8 cellular contexts compared by ENCODE assay signal in the genomic region with DNA sequence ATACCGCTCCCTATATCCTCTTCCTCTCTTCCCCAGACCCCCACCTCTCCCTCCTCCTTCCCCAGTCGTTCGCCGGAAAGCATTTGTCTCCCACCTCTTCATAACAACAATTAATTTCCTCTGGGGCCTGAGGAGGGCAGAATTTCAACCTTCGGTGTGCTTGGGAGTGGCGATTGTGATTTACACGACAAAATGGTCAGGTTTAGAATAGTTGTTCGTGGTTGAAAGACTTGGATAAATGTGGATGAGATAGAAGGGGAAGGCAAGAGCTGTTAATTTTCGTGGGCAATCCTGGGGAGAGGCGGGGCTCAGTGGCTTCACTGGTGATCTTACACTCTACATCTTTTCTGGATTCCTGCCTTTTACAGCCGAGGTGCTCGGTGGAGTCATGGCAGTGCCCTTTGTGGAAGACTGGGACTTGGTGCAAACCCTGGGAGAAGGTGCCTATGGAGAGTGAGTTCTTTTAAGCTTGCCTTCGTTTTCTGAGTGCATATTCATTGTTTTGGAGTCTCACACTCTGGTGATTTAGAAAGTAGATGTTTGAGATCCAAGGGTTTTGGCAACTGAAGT. TPM values are rescaled to one million over a fixed set of nuclear protein-coding genes. Genes with fewer than 3 reads are reported as not detected.
DNase-seq lines count a peak whose midpoint lies in the region; ATAC-seq and TF ChIP-seq lines count a peak whose summit lies in the region.

No MANE protein-coding gene starts in this region.

- H3K36me3 Mint-ChIP-seq in activated T-helper 1 cell treated with anti-CD3 and anti-CD28 coated beads, Interleukin-12 subunit alpha, Interleukin-12 subunit beta, Interleukin-2, Interleukin-4 antibody, amounts not matched to agents 30 ng/mL and 10 ng/mL and 1 ng/mL, durations not matched to agents 14 hours and 24 hours and 36 hours (ENCODE audit: low read depth) = peaks cover 30% of the 10 kb centered on the region

- no peaks in the 10 kb centered on the region for H3K9me3 Mint-ChIP-seq in activated T-helper 1 cell treated with anti-CD3 and anti-CD28 coated beads, Interleukin-12 subunit alpha, Interleukin-12 subunit beta, Interleukin-2, Interleukin-4 antibody, amounts not matched to agents 30 ng/mL and 10 ng/mL and 1 ng/mL, durations not matched to agents 14 hours and 24 hours and 36 hours

- TF ChIP-seq CTCF in heart right ventricle (IDR thresholded peaks at IDR 0.05) = peak in 4 of 9 donors; percentile 17 to 40 (median 20)

- H3K4me3 ChIP-seq in heart right ventricle = peak overlapping the region; percentile 32 to 95 (median 70)

- peak overlapping the region; percentile 84 for H3K27ac Mint-ChIP-seq in activated T-helper 1 cell treated with anti-CD3 and anti-CD28 coated beads, Interleukin-12 subunit alpha, Interleukin-12 subunit beta, Interleukin-2, Interleukin-4 antibody, amounts not matched to agents 30 ng/mL and 10 ng/mL and 1 ng/mL, durations not matched to agents 14 hours and 24 hours and 36 hours

- no peaks in the 10 kb centered on the region for H3K9me3 ChIP-seq in heart right ventricle

- H3K4me1 ChIP-seq in heart right ventricle = peaks cover 0 to 28% (median 20%) of the 10 kb centered on the region in 9 donors

- ATAC-seq in GM21737 (IDR thresholded peaks at IDR 0.05; ENCODE audit: unreplicated experiment) = peak; percentile 43
- peak in 5 of 8 donors; percentile 3 to 52 (median 12) for ATAC-seq in heart right ventricle

- H3K4me3 Mint-ChIP-seq in activated T-helper 1 cell treated with anti-CD3 and anti-CD28 coated beads, Interleukin-12 subunit alpha, Interleukin-12 subunit beta, Interleukin-2, Interleukin-4 antibody, amounts not matched to agents 30 ng/mL and 10 ng/mL and 1 ng/mL, durations not matched to agents 14 hours and 24 hours and 36 hours = peak overlapping the region; percentile 98

- DNase-seq in SHP77 (lab: John Stamatoyannopoulos, UW) (peak; percentile 41 to 77), SHP77 treated with DMSO at 0.1 percent for 48 hours (lab: John Stamatoyannopoulos, UW) (no peak), LoVo (ENCODE audit: low spot score) (peak; percentile 19), heart right ventricle (no peak), pulmonary artery endothelial cell (ENCODE audit: low read depth, low spot score) (peak; percentile 17), NCI-H82 (lab: John Stamatoyannopoulos, UW) (no peak)
- peak; percentile 14 for DNase-seq in activated T-helper 1 cell treated with anti-CD3 and anti-CD28 coated beads, Interleukin-12 subunit alpha, Interleukin-12 subunit beta, Interleukin-2, Interleukin-4 antibody, amounts not matched to agents 30 ng/mL and 10 ng/mL and 1 ng/mL, durations not matched to agents 14 hours and 24 hours and 36 hours (ENCODE audit: low spot score)

- H3K4me1 Mint-ChIP-seq in activated T-helper 1 cell treated with anti-CD3 and anti-CD28 coated beads, Interleukin-12 subunit alpha, Interleukin-12 subunit beta, Interleukin-2, Interleukin-4 antibody, amounts not matched to agents 30 ng/mL and 10 ng/mL and 1 ng/mL, durations not matched to agents 14 hours and 24 hours and 36 hours (ENCODE audit: low read depth) = peaks cover 45% of the 10 kb centered on the region

- peaks cover 0 to 30% (median 3%) of the 10 kb centered on the region in 9 donors for H3K36me3 ChIP-seq in heart right ventricle

- peak overlapping the region in 9 of 10 donors; percentile 93 to 99 (median 96) for H3K27ac ChIP-seq in heart right ventricle

- intact Hi-C loops in activated T-helper 1 cell treated with anti-CD3 and anti-CD28 coated beads, Interleukin-12 subunit alpha, Interleukin-12 subunit beta, Interleukin-2, Interleukin-4 antibody, amounts not matched to agents 30 ng/mL and 10 ng/mL and 1 ng/mL, durations not matched to agents 14 hours and 24 hours and 36 hours (cut with micrococcal nuclease) = loop anchor here (1.0 to 5.0 kb wide), 5 partner anchors 16 to 676 kb away; partner anchors contain the start of genes DCPS, FOXRED1 and SRPRA
- intact Hi-C loops in heart right ventricle (cut with DNase I) = loop anchor here in 7 of 10 donors (5.0 to 10.0 kb wide), 8 partner anchors 34 to 581 kb away; partner anchors contain the start of genes HYLS1 (in 3 of the 7), EI24 (in 1 of the 7), FEZ1 (in 1 of the 7) and STT3A (in 1 of the 7)

- WGBS in heart right ventricle, 2 donors = 1% methylated on average over 13 of the region's 13 CpGs

- H3K27me3 ChIP-seq in heart right ventricle = no peaks in the 10 kb centered on the region

- H3K27me3 Mint-ChIP-seq in activated T-helper 1 cell treated with anti-CD3 and anti-CD28 coated beads, Interleukin-12 subunit alpha, Interleukin-12 subunit beta, Interleukin-2, Interleukin-4 antibody, amounts not matched to agents 30 ng/mL and 10 ng/mL and 1 ng/mL, durations not matched to agents 14 hours and 24 hours and 36 hours (ENCODE audit: insufficient read depth) = no peaks in the 10 kb centered on the region

RNA-seq across cellular contexts. Expression of gene CHEK1, which starts 1.5 kb away (rescaled TPM):
- total RNA-seq in activated T-helper 1 cell treated with anti-CD3 and anti-CD28 coated beads, Interleukin-12 subunit alpha, Interleukin-12 subunit beta, Interleukin-2, Interleukin-4 antibody, amounts not matched to agents 30 ng/mL and 10 ng/mL and 1 ng/mL, durations not matched to agents 14 hours and 24 hours and 36 hours = 109 and 123 TPM in 2 replicates
- total RNA-seq in heart right ventricle = 1 to 10 TPM in 8 of 10 donors, under 1 TPM in 2; 0.93 to 3.8 (median 1.3) TPM
- polyA plus RNA-seq in heart right ventricle = under 1 TPM; 0.64 to 0.73 TPM
- 36.1 and 56.6 TPM in 2 replicates for total RNA-seq in pulmonary artery endothelial cell

RNA-seq across cellular contexts. Expression of gene STT3A, which starts 33.8 kb away (rescaled TPM):
- total RNA-seq in activated T-helper 1 cell treated with anti-CD3 and anti-CD28 coated beads, Interleukin-12 subunit alpha, Interleukin-12 subunit beta, Interleukin-2, Interleukin-4 antibody, amounts not matched to agents 30 ng/mL and 10 ng/mL and 1 ng/mL, durations not matched to agents 14 hours and 24 hours and 36 hours = 164 and 171 TPM in 2 replicates
- total RNA-seq in heart right ventricle = 10 to 100 TPM; 52.1 to 83.9 (median 58.5) TPM
- 10 to 100 TPM; 19.5 to 61.0 TPM for polyA plus RNA-seq in heart right ventricle
- total RNA-seq in pulmonary artery endothelial cell = 234 and 366 TPM in 2 replicates

RNA-seq across cellular contexts. Expression of gene ACRV1, which starts 54.2 kb away (rescaled TPM):
- not detected in 2 replicates for total RNA-seq in activated T-helper 1 cell treated with anti-CD3 and anti-CD28 coated beads, Interleukin-12 subunit alpha, Interleukin-12 subunit beta, Interleukin-2, Interleukin-4 antibody, amounts not matched to agents 30 ng/mL and 10 ng/mL and 1 ng/mL, durations not matched to agents 14 hours and 24 hours and 36 hours
- total RNA-seq in heart right ventricle = not detected
- not detected for polyA plus RNA-seq in heart right ventricle
- not detected in 2 replicates for total RNA-seq in pulmonary artery endothelial cell

RNA-seq across cellular contexts. Expression of gene EI24, which starts 57.2 kb away (rescaled TPM):
- total RNA-seq in activated T-helper 1 cell treated with anti-CD3 and anti-CD28 coated beads, Interleukin-12 subunit alpha, Interleukin-12 subunit beta, Interleukin-2, Interleukin-4 antibody, amounts not matched to agents 30 ng/mL and 10 ng/mL and 1 ng/mL, durations not matched to agents 14 hours and 24 hours and 36 hours = 61.6 and 62.4 TPM in 2 replicates
- 10 to 100 TPM; 43.3 to 73.7 (median 51.5) TPM for total RNA-seq in heart right ventricle
- polyA plus RNA-seq in heart right ventricle = 10 to 100 TPM; 16.5 to 72.9 TPM
- total RNA-seq in pulmonary artery endothelial cell = 173 and 185 TPM in 2 replicates

Comparison
In these comparisons a context has a peak if more than half of its experiments do, and no peak if none do; other contexts are left out.
1. DNase-seq: peak in SHP77 (2 of 2), LoVo (single experiment), activated T-helper 1 cell treated with anti-CD3 and anti-CD28 coated beads, Interleukin-12 subunit alpha, Interleukin-12 subunit beta, Interleukin-2, Interleukin-4 antibody, amounts not matched to agents 30 ng/mL and 10 ng/mL and 1 ng/mL, durations not matched to agents 14 hours and 24 hours and 36 hours (single experiment) and pulmonary artery endothelial cell (single experiment); none in SHP77 treated with DMSO at 0.1 percent for 48 hours (single experiment), heart right ventricle (0 of 2) and NCI-H82 (single experiment).